In the genomic region with DNA sequence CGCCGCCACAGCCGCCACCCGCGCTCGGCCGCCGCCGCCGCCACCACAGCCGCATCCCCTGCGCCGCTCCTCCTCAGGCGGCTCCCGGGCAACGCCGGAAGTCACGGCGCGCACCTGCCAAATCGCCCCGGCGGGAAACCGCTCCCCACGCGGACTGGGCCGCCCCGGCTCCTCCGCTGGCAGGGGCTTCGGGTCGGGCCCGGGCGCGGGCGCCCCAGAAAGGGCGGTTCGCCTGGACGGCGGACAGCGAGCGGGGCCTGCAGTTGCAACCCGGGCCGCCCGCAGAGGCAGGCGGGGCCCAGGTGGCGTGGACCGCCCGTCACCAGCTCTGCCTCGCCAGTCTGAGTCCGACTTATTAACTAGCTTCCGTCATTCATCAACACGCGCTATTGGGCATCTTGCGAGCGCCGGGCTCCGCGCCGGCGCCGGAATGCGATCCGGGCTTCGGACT, we compare ENCODE assay signal across 1 cellular context.
TF ChIP-seq lines count a peak whose summit lies in the region.

Gene HIRA (minus strand): TSS at position 93 of the 451 bp plus-strand sequence. CDS start 257 bp downstream, outside the sequence.

TF ChIP-seq in HEK293, 187 proteins besides CTCF, POLR2A, EP300 and RAD21 (continued from another document):
- TF ChIP-seq ZNF302 (tag by site-specific recombination; IDR thresholded peaks at IDR 0.05; ENCODE audit: low read depth): no peak
- TF ChIP-seq ZNF626 (tag by site-specific recombination; IDR thresholded peaks at IDR 0.05): no peak; the same call in 1 of the 2 replicates
- TF ChIP-seq ZBTB6 (tag by site-specific recombination; IDR thresholded peaks at IDR 0.05): no peak
- TF ChIP-seq, protein P1, sequence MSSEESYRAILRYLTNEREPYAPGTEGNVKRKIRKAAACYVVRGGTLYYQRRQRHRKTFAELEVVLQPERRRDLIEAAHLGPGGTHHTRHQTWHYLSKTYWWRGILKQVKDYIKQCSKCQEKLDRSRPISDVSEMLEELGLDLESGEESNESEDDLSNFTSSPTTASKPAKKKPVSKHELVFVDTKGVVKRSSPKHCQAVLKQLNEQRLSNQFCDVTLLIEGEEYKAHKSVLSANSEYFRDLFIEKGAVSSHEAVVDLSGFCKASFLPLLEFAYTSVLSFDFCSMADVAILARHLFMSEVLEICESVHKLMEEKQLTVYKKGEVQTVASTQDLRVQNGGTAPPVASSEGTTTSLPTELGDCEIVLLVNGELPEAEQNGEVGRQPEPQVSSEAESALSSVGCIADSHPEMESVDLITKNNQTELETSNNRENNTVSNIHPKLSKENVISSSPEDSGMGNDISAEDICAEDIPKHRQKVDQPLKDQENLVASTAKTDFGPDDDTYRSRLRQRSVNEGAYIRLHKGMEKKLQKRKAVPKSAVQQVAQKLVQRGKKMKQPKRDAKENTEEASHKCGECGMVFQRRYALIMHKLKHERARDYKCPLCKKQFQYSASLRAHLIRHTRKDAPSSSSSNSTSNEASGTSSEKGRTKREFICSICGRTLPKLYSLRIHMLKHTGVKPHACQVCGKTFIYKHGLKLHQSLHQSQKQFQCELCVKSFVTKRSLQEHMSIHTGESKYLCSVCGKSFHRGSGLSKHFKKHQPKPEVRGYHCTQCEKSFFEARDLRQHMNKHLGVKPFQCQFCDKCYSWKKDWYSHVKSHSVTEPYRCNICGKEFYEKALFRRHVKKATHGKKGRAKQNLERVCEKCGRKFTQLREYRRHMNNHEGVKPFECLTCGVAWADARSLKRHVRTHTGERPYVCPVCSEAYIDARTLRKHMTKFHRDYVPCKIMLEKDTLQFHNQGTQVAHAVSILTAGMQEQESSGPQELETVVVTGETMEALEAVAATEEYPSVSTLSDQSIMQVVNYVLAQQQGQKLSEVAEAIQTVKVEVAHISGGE (tag by site-specific recombination; conservative IDR thresholded peaks at IDR 0.05; ENCODE audit: low read depth): peak; percentile 98
- no peak for TF ChIP-seq ZNF146 (tag by site-specific recombination; IDR thresholded peaks at IDR 0.05)
- no peak for TF ChIP-seq ZNF664 (tag by site-specific recombination; IDR thresholded peaks at IDR 0.05)
- 0 out of 2 replicates have a peak, but pooled peaks have one; percentile 59 for TF ChIP-seq ZNF561 (tag by site-specific recombination; IDR thresholded peaks at IDR 0.05; ENCODE audit: borderline replicate concordance)
- TF ChIP-seq ZSCAN30 (tag by site-specific recombination; IDR thresholded peaks at IDR 0.05): peak; percentile 85
- TF ChIP-seq ZNF660 (tag by site-specific recombination; IDR thresholded peaks at IDR 0.05): peak; percentile 90
- TF ChIP-seq KLF7 (tag by site-specific recombination; IDR thresholded peaks at IDR 0.05; ENCODE audit: borderline replicate concordance): no peak
- TF ChIP-seq, protein P2, sequence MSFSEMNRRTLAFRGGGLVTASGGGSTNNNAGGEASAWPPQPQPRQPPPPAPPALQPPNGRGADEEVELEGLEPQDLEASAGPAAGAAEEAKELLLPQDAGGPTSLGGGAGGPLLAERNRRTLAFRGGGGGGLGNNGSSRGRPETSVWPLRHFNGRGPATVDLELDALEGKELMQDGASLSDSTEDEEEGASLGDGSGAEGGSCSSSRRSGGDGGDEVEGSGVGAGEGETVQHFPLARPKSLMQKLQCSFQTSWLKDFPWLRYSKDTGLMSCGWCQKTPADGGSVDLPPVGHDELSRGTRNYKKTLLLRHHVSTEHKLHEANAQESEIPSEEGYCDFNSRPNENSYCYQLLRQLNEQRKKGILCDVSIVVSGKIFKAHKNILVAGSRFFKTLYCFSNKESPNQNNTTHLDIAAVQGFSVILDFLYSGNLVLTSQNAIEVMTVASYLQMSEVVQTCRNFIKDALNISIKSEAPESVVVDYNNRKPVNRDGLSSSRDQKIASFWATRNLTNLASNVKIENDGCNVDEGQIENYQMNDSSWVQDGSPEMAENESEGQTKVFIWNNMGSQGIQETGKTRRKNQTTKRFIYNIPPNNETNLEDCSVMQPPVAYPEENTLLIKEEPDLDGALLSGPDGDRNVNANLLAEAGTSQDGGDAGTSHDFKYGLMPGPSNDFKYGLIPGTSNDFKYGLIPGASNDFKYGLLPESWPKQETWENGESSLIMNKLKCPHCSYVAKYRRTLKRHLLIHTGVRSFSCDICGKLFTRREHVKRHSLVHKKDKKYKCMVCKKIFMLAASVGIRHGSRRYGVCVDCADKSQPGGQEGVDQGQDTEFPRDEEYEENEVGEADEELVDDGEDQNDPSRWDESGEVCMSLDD (tag by site-specific recombination; IDR thresholded peaks at IDR 0.05): no peak; the same call in 1 of the 2 replicates
- no peak for TF ChIP-seq ZNF341 (tag by site-specific recombination; IDR thresholded peaks at IDR 0.05; ENCODE audit: low read depth)
- no peak for TF ChIP-seq ZNF555 (tag by site-specific recombination; conservative IDR thresholded peaks at IDR 0.05)
- no peak for TF ChIP-seq ZNF433 (tag by site-specific recombination; IDR thresholded peaks at IDR 0.05; ENCODE audit: low read depth)
- TF ChIP-seq HOXC10 (CRISPR knock-in tag; IDR thresholded peaks at IDR 0.05): 0 out of 2 replicates have a peak, but pooled peaks have one; percentile 22
- no peak for TF ChIP-seq ZNF174 (tag by site-specific recombination; IDR thresholded peaks at IDR 0.05)
- peak; percentile 97 for TF ChIP-seq ZBTB8A (tag by site-specific recombination; IDR thresholded peaks at IDR 0.05)
